In genomic region chr6:89116702-89117101, GRCh38 we compare ENCODE assay signal across 2 cellular contexts.
TF ChIP-seq lines count a peak whose summit lies in the region.

No MANE protein-coding gene starts in this region.

TF ChIP-seq in SK-N-SH, 30 proteins besides CTCF, POLR2A, EP300 and RAD21 (continued from another document):
- TF ChIP-seq NRF1 (IDR thresholded peaks at IDR 0.05; ENCODE audit: low read depth, low read length) (no peak), FOXJ3 (CRISPR knock-in tag; IDR thresholded peaks at IDR 0.05) (no peak), TAF1 (IDR thresholded peaks at IDR 0.05; ENCODE audit: borderline replicate concordance, low read depth, low read length) (no peak), GATA2 (CRISPR knock-in tag; IDR thresholded peaks at IDR 0.05) (no peak), SMC3 (IDR thresholded peaks at IDR 0.05; ENCODE audit: low read depth, low read length) (no peak), RFX5 (IDR thresholded peaks at IDR 0.05; ENCODE audit: low read length) (no peak), EZH2phosphoT487 (IDR thresholded peaks at IDR 0.05; ENCODE audit: borderline replicate concordance, low read depth) (no peak), IRF3 (IDR thresholded peaks at IDR 0.05; ENCODE audit: low read depth, low read length) (no peak), REST (IDR thresholded peaks at IDR 0.05; ENCODE audit: low read depth, low read length) (no peak), TCF12 (IDR thresholded peaks at IDR 0.05) (no peak), USF1 (IDR thresholded peaks at IDR 0.05; ENCODE audit: borderline replicate concordance, low read depth) (no peak), CHD2 (IDR thresholded peaks at IDR 0.05; ENCODE audit: low read length, partially characterized antibody) (no peak)

TF ChIP-seq in SK-N-SH treated with all-trans-retinoic acid at 6 μM for 48 hours, 23 proteins besides CTCF, POLR2A, EP300 and RAD21 (continued from another document):
- TF ChIP-seq POU6F1 (CRISPR knock-in tag; IDR thresholded peaks at IDR 0.05; ENCODE audit: borderline replicate concordance, low read depth) (no peak), CSDC2 (CRISPR knock-in tag; IDR thresholded peaks at IDR 0.05) (no peak), CREB5 (CRISPR knock-in tag; IDR thresholded peaks at IDR 0.05; ENCODE audit: low read depth) (no peak), SNAI2 (CRISPR knock-in tag; IDR thresholded peaks at IDR 0.05) (no peak), OSR1 (CRISPR knock-in tag; IDR thresholded peaks at IDR 0.05) (no peak), ESRRG (CRISPR knock-in tag; IDR thresholded peaks at IDR 0.05) (no peak), TSHZ2 (CRISPR knock-in tag; IDR thresholded peaks at IDR 0.05) (no peak)
